In the genomic region with DNA sequence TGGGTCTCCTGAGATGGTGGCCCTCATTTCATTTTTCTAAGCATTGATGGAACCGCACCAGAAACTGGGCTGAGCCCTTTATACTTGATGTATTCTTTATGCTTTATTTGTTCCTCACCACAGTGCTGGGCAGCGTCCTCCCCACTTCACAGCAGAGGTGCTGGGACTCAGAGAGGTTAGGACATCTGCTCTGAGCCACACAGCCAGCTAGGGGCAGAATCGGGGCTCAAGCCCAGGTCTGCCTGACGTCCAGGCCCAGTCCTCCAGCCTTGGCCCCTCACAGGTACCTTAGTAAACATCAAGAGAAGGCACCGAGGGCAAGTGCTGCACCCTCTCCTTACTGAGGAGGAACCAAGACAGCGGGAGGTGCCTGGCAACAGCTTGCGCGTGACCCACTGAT, we compare ENCODE assay signal across 27 cellular contexts. TPM values are rescaled to one million over a fixed set of nuclear protein-coding genes. Genes with fewer than 3 reads are reported as not detected.
DNase-seq lines count a peak whose midpoint lies in the region; ATAC-seq, FAIRE-seq and TF ChIP-seq lines count a peak whose summit lies in the region.
"Had no signal": no experiment of that assay in that cellular context is flagged by ENCODE, and none has a peak within 500 bp of the region (broad histone marks: within the 10 kb centered on the region; RNA-seq: fewer than 3 reads in every experiment).

No MANE protein-coding gene starts in this region.

- H3K36me3 ChIP-seq in IMR-90 (ENCODE audit: control insufficient read depth, insufficient read depth, low read length) (no peaks in the 10 kb centered on the region), H1 (ENCODE audit: control insufficient read depth in 2 of 4, insufficient read depth in 4 of 4, low read length in 3 of 4) (no peaks in the 10 kb centered on the region), neuronal stem cell (replicated peaks in 1 of 2; ENCODE audit: control insufficient read depth in 2 of 2, insufficient read depth in 2 of 2, low read length in 2 of 2) (no peaks in the 10 kb centered on the region), gastrocnemius medialis (no peaks in the 10 kb centered on the region)
- H3K36me3 ChIP-seq: BLaER1 treated with 17β-estradiol and CSF1 and Interleukin-3, amounts not matched to agents 10 nM and 100 nM; SJSA1 had no signal

- no peak overlapping the region for H3K4me2 ChIP-seq in IMR-90 (ENCODE audit: low read depth, low read length)
- peak overlapping the region in 1 of 2 experiments; percentile 84; a peak in 1 of 4 replicates for H3K4me2 ChIP-seq in H1 (ENCODE audit: insufficient read depth in 1 of 2, low read depth in 2 of 2, low read length in 2 of 2)
- H3K4me2 ChIP-seq in neuronal stem cell (ENCODE audit: insufficient read depth, low read length, poor library complexity, severe bottlenecking), result no peak overlapping the region

- H4K91ac ChIP-seq in IMR-90 (ENCODE audit: insufficient read depth, low read depth, low read length) (no peak overlapping the region), H1 (replicated peaks; ENCODE audit: insufficient read length, low read length) (no peak overlapping the region), neuronal stem cell (ENCODE audit: low read depth, low read length, poor library complexity) (no peak overlapping the region)

- no peak for FAIRE-seq in H1 (lab: Jason Lieb, UNC)
- FAIRE-seq: GM18507, GM19239, H54, RCC 7860 had no signal

- H3K9me3 ChIP-seq in IMR-90 (ENCODE audit: control insufficient read depth, insufficient read depth, low read length), result no peaks in the 10 kb centered on the region
- H3K9me3 ChIP-seq in H1 (ENCODE audit: insufficient read depth in 2 of 2, low read depth in 1 of 2, low read length in 1 of 2), result no peaks in the 10 kb centered on the region
- H3K9me3 ChIP-seq in neuronal stem cell (replicated peaks in 1 of 2; ENCODE audit: control insufficient read depth in 2 of 2, insufficient read depth in 1 of 2, low read depth in 1 of 2, low read length in 2 of 2), result no peaks in the 10 kb centered on the region
- H3K9me3 ChIP-seq in gastrocnemius medialis, result no peaks in the 10 kb centered on the region
- H3K9me3 ChIP-seq: BLaER1 treated with 17β-estradiol and CSF1 and Interleukin-3, amounts not matched to agents 10 nM and 100 nM; SJSA1 had no signal

- in situ Hi-C loops in IMR-90 (cut with MboI; ENCODE audit: low sequenced_read_pairs), result loop anchor here (10.0 kb wide), 1 partner anchor 338 kb away; no protein-coding TSS in a partner anchor
- in situ Hi-C loops in gastrocnemius medialis (cut with MboI; ENCODE audit: low sequenced_read_pairs in 4 of 4), result no loop called here

- H3K9ac ChIP-seq in IMR-90 (ENCODE audit: low read depth, low read length), result no peak overlapping the region
- H3K9ac ChIP-seq in H1 (replicated peaks in 1 of 4; ENCODE audit: extremely low read depth in 1 of 4, low read depth in 3 of 4, low read length in 3 of 4), result no peak overlapping the region
- no peak overlapping the region for H3K9ac ChIP-seq in neuronal stem cell (ENCODE audit: low read depth, low read length, poor library complexity)
- H3K9ac ChIP-seq: BLaER1 treated with 17β-estradiol and CSF1 and Interleukin-3, amounts not matched to agents 10 nM and 100 nM had no signal

- dilution Hi-C loops in IMR-90 (cut with HindIII; ENCODE audit: low sequenced_read_pairs, unreplicated experiment), result no loop called here

- H3K27me3 ChIP-seq in IMR-90 (ENCODE audit: control insufficient read depth, insufficient read depth, low read length) (peaks cover 16% of the 10 kb centered on the region), H1 (replicated peaks in 1 of 4; ENCODE audit: control insufficient read depth in 3 of 4, extremely low read depth in 1 of 4, insufficient read depth in 3 of 4, low read length in 3 of 4) (peaks cover 0 to 43% (median 27%) of the 10 kb centered on the region in 4 experiments; a peak in 6 of 7 replicates), neuronal stem cell (ENCODE audit: control insufficient read depth in 3 of 3, insufficient read depth in 3 of 3, low read depth in 1 of 3, low read length in 3 of 3) (peaks cover 3 to 59% (median 39%) of the 10 kb centered on the region in 3 experiments), gastrocnemius medialis (peaks cover 52 to 56% (median 55%) of the 10 kb centered on the region in 3 donors)

- H2BK15ac ChIP-seq in IMR-90 (ENCODE audit: low read depth, low read length) (no peak overlapping the region), H1 (ENCODE audit: low read length) (peak overlapping the region; percentile 53), neuronal stem cell (ENCODE audit: low read length) (peak overlapping the region; percentile 30)

- H3K79me2 ChIP-seq in H1 (ENCODE audit: control insufficient read depth in 1 of 2, insufficient read depth in 2 of 2, low read length in 2 of 2), result no peaks in the 10 kb centered on the region

- CTCF ChIA-PET in IMR-90 (lab: Yijun Ruan, JAX), result no interaction called here
- CTCF ChIA-PET in H1 (lab: Charles Lee; ENCODE audit: partially characterized antibody), result interaction anchor here (0.8 to 1.3 kb wide), 3 partner anchors 34 to 251 kb away, joined by 3 to 5 read pairs (median 4); no protein-coding TSS in a partner anchor

- peaks cover 9% of the 10 kb centered on the region for H3K4me1 ChIP-seq in IMR-90 (ENCODE audit: control insufficient read depth, insufficient read depth, low read length)
- peaks cover 4 to 41% (median 20%) of the 10 kb centered on the region in 4 experiments for H3K4me1 ChIP-seq in H1 (replicated peaks in 1 of 4; ENCODE audit: control insufficient read depth in 3 of 4, insufficient read depth in 4 of 4, low read length in 3 of 4)
- H3K4me1 ChIP-seq in neuronal stem cell (ENCODE audit: control insufficient read depth in 2 of 2, insufficient read depth in 1 of 2, low read depth in 1 of 2, low read length in 2 of 2), result peaks cover 24 to 26% of the 10 kb centered on the region in 2 donors
- H3K4me1 ChIP-seq in gastrocnemius medialis, result no peaks in the 10 kb centered on the region

- H3K79me1 ChIP-seq in IMR-90 (ENCODE audit: low read depth in 1 of 2, low read length in 2 of 2) (no peaks in the 10 kb centered on the region), H1 (ENCODE audit: low read depth, low read length) (no peaks in the 10 kb centered on the region; the same call in 1 of the 2 replicates), neuronal stem cell (ENCODE audit: low read depth, low read length) (peaks cover 5% of the 10 kb centered on the region)

- no peak overlapping the region for H2BK5ac ChIP-seq in IMR-90 (ENCODE audit: low read depth, low read length, poor library complexity, severe bottlenecking)
- H2BK5ac ChIP-seq in H1 (ENCODE audit: low read depth, low read length), result no peak overlapping the region
- no peak overlapping the region for H2BK5ac ChIP-seq in neuronal stem cell (ENCODE audit: low read length)

- no peak for ATAC-seq in IMR-90 (ENCODE audit: low read depth)
- ATAC-seq in gastrocnemius medialis, result no peak
- no peak for ATAC-seq in HG02938 (IDR thresholded peaks at IDR 0.05; ENCODE audit: unreplicated experiment)
- no peak for ATAC-seq in GM19395 (IDR thresholded peaks at IDR 0.05; ENCODE audit: unreplicated experiment)

- H4K8ac ChIP-seq in IMR-90 (ENCODE audit: low read depth in 2 of 2, low read length in 2 of 2) (no peak overlapping the region), H1 (ENCODE audit: extremely low read depth, insufficient read depth, low read length) (no peak overlapping the region), neuronal stem cell (ENCODE audit: low read depth, low read length) (no peak overlapping the region)

- H2AK9ac ChIP-seq in IMR-90 (replicated peaks; ENCODE audit: low read depth, low read length, poor library complexity), result no peak overlapping the region

- DNase-seq in DMS 273 (lab: John Stamatoyannopoulos, UW; ENCODE audit: unreplicated experiment) (peak; percentile 73), DMS 273 treated with DMSO at 0.1 percent for 48 hours (lab: John Stamatoyannopoulos, UW) (no peak), IMR-90 (no peak), H1 (ENCODE audit: low read depth in 1 of 2, low spot score in 2 of 2) (no peak), neuronal stem cell (ENCODE audit: low spot score) (no peak), gastrocnemius medialis (no peak)
- DNase-seq: ACHN; CD4-positive, alpha-beta memory T cell; GDM1; HFFc6; KBM-7; MM.1S; NCI-H1048; NCI-H1417 treated with DMSO at 0.1 percent for 48 hours; NCI-H187; NCI-H446; NCI-H526; OCI-M1 had no signal

- H3K27ac ChIP-seq in IMR-90 (ENCODE audit: insufficient read depth, low read length) (no peak overlapping the region), H1 (ENCODE audit: low read depth, low read length) (no peak overlapping the region), neuronal stem cell (replicated peaks; ENCODE audit: low read length) (no peak overlapping the region), gastrocnemius medialis (no peak overlapping the region)
- H3K27ac ChIP-seq: 22Rv1; BLaER1 treated with 17β-estradiol and CSF1 and Interleukin-3, amounts not matched to agents 10 nM and 100 nM; SJSA1 had no signal

- TF ChIP-seq RAD21 in IMR-90 (IDR thresholded peaks at IDR 0.05; ENCODE audit: low read length) (no peak), H1 (IDR thresholded peaks at IDR 0.05 in 1 of 2, conservative IDR thresholded peaks at IDR 0.05 in 1 of 2; ENCODE audit: low read depth in 2 of 2, low read length in 2 of 2) (no peak)

- H3K4me3 ChIP-seq in IMR-90 (ENCODE audit: insufficient read depth, low read depth, low read length) (no peak overlapping the region), H1 (ENCODE audit: extremely low read depth in 1 of 4, insufficient read depth in 2 of 4, low read depth in 3 of 4, low read length in 4 of 4) (no peak overlapping the region), neuronal stem cell (ENCODE audit: low read length in 2 of 2) (peak overlapping the region in 1 of 2 donors; percentile 21), gastrocnemius medialis (no peak overlapping the region)
- H3K4me3 ChIP-seq: SJSA1 had no signal

- intact Hi-C loops in IMR-90 (cut with micrococcal nuclease), result no loop called here
- intact Hi-C loops in gastrocnemius medialis (cut with DNase I; ENCODE audit: low total_unique reads), result no loop called here

- H4K5ac ChIP-seq in IMR-90 (ENCODE audit: low read depth, low read length), result no peak overlapping the region
- H4K5ac ChIP-seq in H1 (ENCODE audit: insufficient read length, low read depth, low read length), result no peak overlapping the region

- no peak for TF ChIP-seq POLR2A in IMR-90 (IDR thresholded peaks at IDR 0.05; ENCODE audit: low read depth, low read length)
- TF ChIP-seq POLR2A in H1 (IDR thresholded peaks at IDR 0.05; ENCODE audit: control extremely low read depth in 1 of 2, low read depth in 2 of 2, low read length in 2 of 2), result no peak
- TF ChIP-seq POLR2A in gastrocnemius medialis (IDR thresholded peaks at IDR 0.05), result no peak

- BruUV-seq in IMR-90 (replicated peaks; lab: Mats Ljungman, UMichigan), result no TSS peak

- peaks cover 34% of the 10 kb centered on the region for H3K23me2 ChIP-seq in H1 (ENCODE audit: low read depth, low read length)

- H3K23ac ChIP-seq in IMR-90 (ENCODE audit: low read depth, low read length), result no peak overlapping the region
- H3K23ac ChIP-seq in H1 (ENCODE audit: insufficient read length), result no peak overlapping the region
- H3K23ac ChIP-seq in neuronal stem cell (ENCODE audit: low read depth, low read length, poor library complexity), result no peak overlapping the region

- H3K14ac ChIP-seq in IMR-90 (replicated peaks; ENCODE audit: low read depth, low read length) (no peak overlapping the region), H1 (ENCODE audit: insufficient read length) (no peak overlapping the region), neuronal stem cell (ENCODE audit: low read length) (no peak overlapping the region)

- H3K9me1 ChIP-seq in IMR-90 (ENCODE audit: insufficient read depth, low read length), result peaks cover 18% of the 10 kb centered on the region

- POLR2A ChIA-PET in IMR-90 (lab: Charles Lee; ENCODE audit: unreplicated experiment) (no interaction called here), H1 (lab: Charles Lee; ENCODE audit: partially characterized antibody) (interaction anchor here (2.6 kb wide), 1 partner anchor 185 kb away, joined by 8 read pairs; no protein-coding TSS in a partner anchor)

- H2BK120ac ChIP-seq in IMR-90 (ENCODE audit: low read depth, low read length), result no peak overlapping the region
- H2BK120ac ChIP-seq in H1 (replicated peaks; ENCODE audit: low read depth, low read length), result no peak overlapping the region
- H2BK120ac ChIP-seq in neuronal stem cell (ENCODE audit: low read depth, low read length), result no peak overlapping the region

- TF ChIP-seq EP300 in H1 (IDR thresholded peaks at IDR 0.05; ENCODE audit: borderline replicate concordance in 1 of 2, low read depth in 2 of 2, low read length in 2 of 2), result no peak

- H4K20me1 ChIP-seq in IMR-90 (ENCODE audit: insufficient read depth, low read length) (peaks cover 10% of the 10 kb centered on the region; the same call in 1 of the 2 replicates), H1 (replicated peaks in 1 of 2; ENCODE audit: control insufficient read depth in 1 of 2, insufficient read depth in 2 of 2, low read length in 2 of 2) (peaks cover 0 to 13% of the 10 kb centered on the region in 2 experiments)

- WGBS in IMR-90 (ENCODE audit: extremely low coverage in 2 of 2, insufficient read length in 1 of 2), 2 experiments, result 91% methylated on average over 5 of the region's 8 CpGs; no CpG with 5 or more reads in 1 of the 2 experiments
- WGBS in H1 (ENCODE audit: extremely low coverage in 1 of 2, insufficient coverage in 1 of 2, insufficient read length in 1 of 2, insufficient replicate concordance in 2 of 2, low coverage in 1 of 2, low lambda C conversion rate in 2 of 2, missing lambda C conversion rate in 1 of 2), 2 experiments, result 85% methylated on average over 8 of the region's 8 CpGs; no CpG with 5 or more reads in 1 of the 2 experiments
- WGBS in neuronal stem cell (ENCODE audit: extremely low coverage in 2 of 2, insufficient read length in 2 of 2, insufficient replicate concordance in 1 of 2), 2 donors, result no CpG with 5 or more reads among the region's 8 CpGs

- no peak overlapping the region for H2BK20ac ChIP-seq in IMR-90 (ENCODE audit: low read depth, low read length)
- no peak overlapping the region for H2BK20ac ChIP-seq in H1 (ENCODE audit: low read length)

- H3K18ac ChIP-seq in IMR-90 (ENCODE audit: low read depth, low read length) (no peak overlapping the region), H1 (ENCODE audit: extremely low read depth, low read length) (no peak overlapping the region), neuronal stem cell (ENCODE audit: low read length) (no peak overlapping the region)

- H2AFZ ChIP-seq in IMR-90 (replicated peaks; ENCODE audit: low read length, poor library complexity) (peak overlapping the region; percentile 52), H1 (ENCODE audit: low read length) (no peak overlapping the region), neuronal stem cell (ENCODE audit: low read length) (no peak overlapping the region)

- no peak for TF ChIP-seq CTCF in IMR-90 (conservative IDR thresholded peaks at IDR 0.05; ENCODE audit: low read depth, low read length)
- no peak for TF ChIP-seq CTCF in H1 (IDR thresholded peaks at IDR 0.05; ENCODE audit: control extremely low read depth in 1 of 3, insufficient read depth in 1 of 3, low read depth in 1 of 3, low read length in 3 of 3)
- no peak for TF ChIP-seq CTCF in gastrocnemius medialis (IDR thresholded peaks at IDR 0.05 in 4 of 5, conservative IDR thresholded peaks at IDR 0.05 in 1 of 5)

- H2BK12ac ChIP-seq in H1 (ENCODE audit: low read depth, low read length) (peak overlapping the region; percentile 87; the same call in 1 of the 2 replicates), neuronal stem cell (ENCODE audit: low read length) (no peak overlapping the region)

- no peak overlapping the region for H3K4ac ChIP-seq in IMR-90 (ENCODE audit: low read depth, low read length)
- H3K4ac ChIP-seq in H1 (replicated peaks; ENCODE audit: insufficient read length, low read depth, low read length), result no peak overlapping the region
- H3K4ac ChIP-seq in neuronal stem cell (ENCODE audit: low read length), result no peak overlapping the region

- peak overlapping the region; percentile 33; the same call in 1 of the 2 replicates for H2AK5ac ChIP-seq in IMR-90 (ENCODE audit: low read depth, low read length)
- peak overlapping the region; percentile 53; the same call in 1 of the 2 replicates for H2AK5ac ChIP-seq in H1 (ENCODE audit: low read depth, low read length)
- no peak overlapping the region for H2AK5ac ChIP-seq in neuronal stem cell (ENCODE audit: low read depth, low read length)

- H3K56ac ChIP-seq in IMR-90 (ENCODE audit: extremely low read depth, insufficient read depth, low read length), result no peak overlapping the region
- no peak overlapping the region for H3K56ac ChIP-seq in H1 (replicated peaks; ENCODE audit: insufficient read length, low read depth, low read length)

RNA-seq across cellular contexts. Expression of a gene that starts 20.2 kb away (rescaled TPM):
- total RNA-seq in IMR-90 (2012; rRNA removed) (1.1 and 1.4 TPM in 2 replicates), gastrocnemius medialis (under 1 TPM in 2 of 4 donors, not detected in 2; 0.03 to 0.10 TPM)
- polyA plus RNA-seq in IMR-90 (2012; rRNA removed) (0.83 and 1.0 TPM in 2 replicates), H1 (2011; rRNA removed) (2.4 and 3.7 TPM in 2 replicates)
- polyA plus RNA-seq in IMR-90 (2012; cell fraction: cytosol; rRNA removed), result 0.36 and 0.56 TPM in 2 replicates
- 0.84 and 1.00 TPM in 2 replicates for polyA plus RNA-seq in IMR-90 (2012; cell fraction: nucleus; rRNA removed; ENCODE audit: low replicate concordance)
- 5.4 and 5.8 TPM in 2 replicates for total RNA-seq in H1 (2021; fragmentation: NEBNext Ultra II Directional; extraction: Animal tissue kit (Norgen Biotek cat#: 25700))
- polyA plus RNA-seq in H1 (2011; cell fraction: cytosol; rRNA removed), result 2.7 TPM
- 3.0 TPM for polyA plus RNA-seq in H1 (2011; cell fraction: nucleus; rRNA removed)
- polyA plus RNA-seq in H1 (2012, experiment 1 of 2), result 4.3 to 5.6 TPM (median 5.0 TPM) in 4 replicates
- 3.5 TPM for polyA plus RNA-seq in H1 (2012, experiment 2 of 2)
- 2.3 TPM for polyA plus RNA-seq in H1 (2013, experiment 1 of 2)
- polyA plus RNA-seq in H1 (2013, experiment 2 of 2), result 2.5 TPM
- 7.7 and 11.4 TPM in 2 replicates for polyA minus RNA-seq in H1 (2011; rRNA and poly(A)+ RNA removed)
- 2.6 TPM for polyA minus RNA-seq in H1 (2011; cell fraction: cytosol; rRNA and poly(A)+ RNA removed)
- polyA minus RNA-seq in H1 (2011; cell fraction: nucleus; rRNA and poly(A)+ RNA removed), result 2.2 TPM
- 3.6 TPM for polyA plus RNA-seq in neuronal stem cell (2013, experiment 1 of 2)
- 3.6 TPM for polyA plus RNA-seq in neuronal stem cell (2013, experiment 2 of 2)
- total RNA-seq: CD4-positive, alpha-beta memory T cell; HFFc6 had no signal
- polyA plus RNA-seq: CD4-positive, alpha-beta memory T cell had no signal
